ENCODE assay signal across 8 cellular contexts in genomic region chr1:207049974-207050391, GRCh38. TPM values are rescaled to one million over a fixed set of nuclear protein-coding genes. Genes with fewer than 3 reads are reported as not detected.
A peak's percentile ranks its signal among the peaks of the same experiment; 100 is the strongest.
DNase-seq lines count a peak whose midpoint lies in the region; TF ChIP-seq lines count a peak whose summit lies in the region.

No MANE protein-coding gene starts in this region.

- intact Hi-C loops in left ventricle myocardium inferior (cut with micrococcal nuclease): no loop called here

- H3K9me3 ChIP-seq in HUES64 (ENCODE audit: insufficient read depth, low read depth, low read length): no peaks in the 10 kb centered on the region
- H3K9me3 ChIP-seq in left ventricle myocardium inferior (replicated peaks): no peaks in the 10 kb centered on the region

- H3K27ac ChIP-seq in HUES64 (ENCODE audit: low read depth, low read length): peak overlapping the region; percentile 97
- peak overlapping the region; percentile 97 for H3K27ac ChIP-seq in left ventricle myocardium inferior (replicated peaks)
- H3K27ac ChIP-seq in rectal smooth muscle tissue (ENCODE audit: low read depth, low read length): peak overlapping the region; percentile 82

- no peaks in the 10 kb centered on the region for H3K27me3 ChIP-seq in HUES64 (ENCODE audit: insufficient read depth, low read length)
- no peaks in the 10 kb centered on the region for H3K27me3 ChIP-seq in left ventricle myocardium inferior (ENCODE audit: low read depth)
- H3K27me3 ChIP-seq in rectal smooth muscle tissue (ENCODE audit: control insufficient read depth, insufficient read depth, low read length): no peaks in the 10 kb centered on the region

- WGBS in HUES64: under 1% methylated on average over 6 of the region's 6 CpGs

- H3K4me1 ChIP-seq in HUES64 (ENCODE audit: insufficient read depth, low read length): peaks cover 31% of the 10 kb centered on the region
- H3K4me1 ChIP-seq in left ventricle myocardium inferior: peaks cover 84% of the 10 kb centered on the region
- H3K4me1 ChIP-seq in rectal smooth muscle tissue (ENCODE audit: control insufficient read depth, insufficient read depth, low read length): peaks cover 9% of the 10 kb centered on the region

- H3K36me3 ChIP-seq in HUES64 (ENCODE audit: insufficient read depth, low read length) (peaks cover 45% of the 10 kb centered on the region), left ventricle myocardium inferior (peaks cover 19% of the 10 kb centered on the region), rectal smooth muscle tissue (ENCODE audit: control insufficient read depth, insufficient read depth, low read length) (peaks cover 7% of the 10 kb centered on the region)

- H3K4me3 ChIP-seq in HUES64 (ENCODE audit: low read length): peak overlapping the region; percentile 93
- H3K4me3 ChIP-seq in left ventricle myocardium inferior: peak overlapping the region; percentile 95
- peak overlapping the region; percentile 82 for H3K4me3 ChIP-seq in rectal smooth muscle tissue (ENCODE audit: low read length)

- TF ChIP-seq CTCF in left ventricle myocardium inferior (IDR thresholded peaks at IDR 0.05; ENCODE audit: borderline replicate concordance): peak; percentile 87

- DNase-seq in NCI-H510A treated with DMSO at 0.1 percent for 48 hours (lab: John Stamatoyannopoulos, UW) (peak; percentile 72), NCI-H510A (lab: John Stamatoyannopoulos, UW) (no peak), RPMI7951 (ENCODE audit: low read depth) (peak; percentile 50), amniotic epithelial cell (ENCODE audit: low read depth) (peak; percentile 61), left ventricle myocardium inferior (no peak), OCI-M2 (lab: John Stamatoyannopoulos, UW; ENCODE audit: unreplicated experiment) (no peak)

- H3K9ac ChIP-seq in HUES64 (ENCODE audit: low read depth, low read length): peak overlapping the region; percentile 97
- H3K9ac ChIP-seq in rectal smooth muscle tissue (ENCODE audit: low read length): peak overlapping the region; percentile 47

RNA-seq across cellular contexts. Expression of gene YOD1, which starts 1.0 kb away (rescaled TPM):
- 6.5 TPM for polyA plus RNA-seq in HUES64 (2013, experiment 1 of 2)
- 7.9 TPM for polyA plus RNA-seq in HUES64 (2013, experiment 2 of 2)
- total RNA-seq in RPMI7951 (2014; rRNA removed; shearing (Covaris generic)): 6.9 and 7.8 TPM in 2 replicates
- total RNA-seq in left ventricle myocardium inferior: 4.2 TPM

RNA-seq across cellular contexts. Expression of gene PFKFB2, which starts 3.1 kb away (rescaled TPM):
- polyA plus RNA-seq in HUES64 (2013, experiment 1 of 2): 5.9 TPM
- 7.8 TPM for polyA plus RNA-seq in HUES64 (2013, experiment 2 of 2)
- total RNA-seq in RPMI7951 (2014; rRNA removed; shearing (Covaris generic)): 2.8 and 3.2 TPM in 2 replicates
- 107 TPM for total RNA-seq in left ventricle myocardium inferior

RNA-seq across cellular contexts. Expression of gene C1orf116, which starts 17.4 kb away (rescaled TPM):
- polyA plus RNA-seq in HUES64 (2013, experiment 1 of 2): 1.5 TPM
- 2.2 TPM for polyA plus RNA-seq in HUES64 (2013, experiment 2 of 2)
- 0.10 and 0.12 TPM in 2 replicates for total RNA-seq in RPMI7951 (2014; rRNA removed; shearing (Covaris generic))
- 0.74 TPM for total RNA-seq in left ventricle myocardium inferior

RNA-seq across cellular contexts. Expression of gene C4BPB, which starts 38.7 kb away (rescaled TPM):
- not detected for polyA plus RNA-seq in HUES64 (2013, experiment 1 of 2)
- 0.51 TPM for polyA plus RNA-seq in HUES64 (2013, experiment 2 of 2)
- total RNA-seq in RPMI7951 (2014; rRNA removed; shearing (Covaris generic)): not detected in 2 replicates
- total RNA-seq in left ventricle myocardium inferior: 0.30 TPM

RNA-seq across cellular contexts. Expression of gene C4BPA, which starts 54.0 kb away (rescaled TPM):
- not detected for polyA plus RNA-seq in HUES64 (2013, experiment 1 of 2)
- not detected for polyA plus RNA-seq in HUES64 (2013, experiment 2 of 2)
- not detected in 2 replicates for total RNA-seq in RPMI7951 (2014; rRNA removed; shearing (Covaris generic))
- total RNA-seq in left ventricle myocardium inferior: not detected

Comparison
In these comparisons a context has a peak if more than half of its experiments do, and no peak if none do; other contexts are left out.
1. DNase-seq: peak in NCI-H510A treated with DMSO at 0.1 percent for 48 hours (single experiment), RPMI7951 (single experiment) and amniotic epithelial cell (single experiment); none in NCI-H510A (single experiment), left ventricle myocardium inferior (single experiment) and OCI-M2 (single experiment).
2. RNA of gene PFKFB2, which starts 3.1 kb away (total RNA-seq): 107 TPM in left ventricle myocardium inferior (single experiment); 2.8 to 3.2 TPM in RPMI7951; every median in the first group is over 10 times any median in the second.
3. Peak in every context shown above with its lines, with median percentiles within 50 percentile points of each other: H3K27ac ChIP-seq and H3K4me3 ChIP-seq.